In genomic region chr11:18594999-18595749, GRCh38 we compare ENCODE assay signal across 2 cellular contexts.
TF ChIP-seq lines count a peak whose summit lies in the region.

No MANE protein-coding gene starts in this region.

TF ChIP-seq in SK-N-SH, 30 proteins besides CTCF, POLR2A, EP300 and RAD21:
- TF ChIP-seq MXI1 (IDR thresholded peaks at IDR 0.05; ENCODE audit: low read depth, low read length) (peak; percentile 52; the same call in 1 of the 2 replicates), MAX (IDR thresholded peaks at IDR 0.05; ENCODE audit: low read depth) (0 out of 2 replicates have a peak, but pooled peaks have one; percentile 45), EZH2phosphoT487 (IDR thresholded peaks at IDR 0.05; ENCODE audit: borderline replicate concordance, low read depth) (no peak), TCF12 (IDR thresholded peaks at IDR 0.05) (peak; percentile 23; the same call in 1 of the 2 replicates)

TF ChIP-seq in SK-N-SH treated with all-trans-retinoic acid at 6 μM for 48 hours, 23 proteins besides CTCF, POLR2A, EP300 and RAD21:
- no peak for TF ChIP-seq TSHZ2 (CRISPR knock-in tag; IDR thresholded peaks at IDR 0.05)
- no peak for TF ChIP-seq RARB (CRISPR knock-in tag; IDR thresholded peaks at IDR 0.05)
- TF ChIP-seq PPARA (CRISPR knock-in tag; IDR thresholded peaks at IDR 0.05; ENCODE audit: borderline replicate concordance) = no peak
- TF ChIP-seq ZNF565 (CRISPR knock-in tag; conservative IDR thresholded peaks at IDR 0.05; ENCODE audit: low read depth) = no peak
- no peak for TF ChIP-seq ESRRG (CRISPR knock-in tag; IDR thresholded peaks at IDR 0.05)
- TF ChIP-seq TCF4 (CRISPR knock-in tag; IDR thresholded peaks at IDR 0.05; ENCODE audit: borderline replicate concordance) = no peak
- TF ChIP-seq ZNF70 (CRISPR knock-in tag; IDR thresholded peaks at IDR 0.05) = no peak
- TF ChIP-seq CREB5 (CRISPR knock-in tag; IDR thresholded peaks at IDR 0.05; ENCODE audit: low read depth) = no peak
- no peak for TF ChIP-seq OSR1 (CRISPR knock-in tag; IDR thresholded peaks at IDR 0.05)
- TF ChIP-seq CSRNP3 (CRISPR knock-in tag; IDR thresholded peaks at IDR 0.05) = no peak
- no peak for TF ChIP-seq SNAI2 (CRISPR knock-in tag; IDR thresholded peaks at IDR 0.05)
- no peak for TF ChIP-seq ZNF8 (CRISPR knock-in tag; IDR thresholded peaks at IDR 0.05)
- no peak for TF ChIP-seq PATZ1 (CRISPR knock-in tag; IDR thresholded peaks at IDR 0.05; ENCODE audit: borderline replicate concordance)
